Comparison of ENCODE assay signal across 15 cellular contexts in genomic region chr18:27954226-27954625, GRCh38.
DNase-seq lines count a peak whose midpoint lies in the region; ATAC-seq and TF ChIP-seq lines count a peak whose summit lies in the region.
"Had no signal": no experiment of that assay in that cellular context is flagged by ENCODE, and none has a peak within 500 bp of the region (broad histone marks: within the 10 kb centered on the region; RNA-seq: fewer than 3 reads in every experiment).

No MANE protein-coding gene starts in this region.

- peak; percentile 32 for DNase-seq in Daoy (ENCODE audit: low read depth)
- peak; percentile 78 for DNase-seq in NCI-H82 treated with DMSO at 0.1 percent for 48 hours (lab: John Stamatoyannopoulos, UW; ENCODE audit: unreplicated experiment)
- peak; percentile 2 for DNase-seq in dermis blood vessel endothelial cell
- DNase-seq in nephron progenitor cell = peak; percentile 3
- no peak for DNase-seq in H4 (ENCODE audit: low spot score)
- no peak for DNase-seq in NCI-H1105 treated with DMSO at 0.1 percent for 48 hours (lab: John Stamatoyannopoulos, UW)
- no peak for DNase-seq in activated CD4-positive, alpha-beta memory T cell treated with anti-CD3 and anti-CD28 coated beads for 36 hours
- DNase-seq: H7; natural killer cell; NCI-H1105; right cardiac atrium; SIG-M5; stimulated activated naive CD8-positive, alpha-beta T cell treated with anti-CD3 and anti-CD28 coated beads, Interleukin-15, amount 100 ng/mL, for 72 hours had no signal

- no peak overlapping the region for H3K4me3 Mint-ChIP-seq in nephron progenitor cell
- H3K4me3 Mint-ChIP-seq in activated CD4-positive, alpha-beta memory T cell treated with anti-CD3 and anti-CD28 coated beads for 36 hours = no peak overlapping the region
- H3K4me3 Mint-ChIP-seq: activated naive CD4-positive, alpha-beta T cell treated with anti-CD3 and anti-CD28 coated beads, Interleukin-2, amount 50 U/mL, for 24 hours; natural killer cell; stimulated activated naive CD8-positive, alpha-beta T cell treated with anti-CD3 and anti-CD28 coated beads, Interleukin-15, amount 100 ng/mL, for 72 hours had no signal

- no peaks in the 10 kb centered on the region for H3K27me3 Mint-ChIP-seq in nephron progenitor cell (ENCODE audit: low read depth, poor library complexity)
- no peaks in the 10 kb centered on the region for H3K27me3 Mint-ChIP-seq in activated CD4-positive, alpha-beta memory T cell treated with anti-CD3 and anti-CD28 coated beads for 36 hours
- H3K27me3 Mint-ChIP-seq: activated naive CD4-positive, alpha-beta T cell treated with anti-CD3 and anti-CD28 coated beads, Interleukin-2, amount 50 U/mL, for 24 hours; stimulated activated naive CD8-positive, alpha-beta T cell treated with anti-CD3 and anti-CD28 coated beads, Interleukin-15, amount 100 ng/mL, for 72 hours had no signal

- no peak for ATAC-seq in HG02870 (IDR thresholded peaks at IDR 0.05; ENCODE audit: unreplicated experiment)
- ATAC-seq: natural killer cell; right cardiac atrium; stimulated activated naive CD8-positive, alpha-beta T cell treated with anti-CD3 and anti-CD28 coated beads, Interleukin-15, amount 100 ng/mL, for 72 hours had no signal

- H3K27ac Mint-ChIP-seq in nephron progenitor cell = peak overlapping the region; percentile 96
- no peak overlapping the region for H3K27ac Mint-ChIP-seq in activated CD4-positive, alpha-beta memory T cell treated with anti-CD3 and anti-CD28 coated beads for 36 hours
- H3K27ac Mint-ChIP-seq: activated naive CD4-positive, alpha-beta T cell treated with anti-CD3 and anti-CD28 coated beads, Interleukin-2, amount 50 U/mL, for 24 hours; natural killer cell; stimulated activated naive CD8-positive, alpha-beta T cell treated with anti-CD3 and anti-CD28 coated beads, Interleukin-15, amount 100 ng/mL, for 72 hours had no signal

- CTCF ChIA-PET in activated CD4-positive, alpha-beta memory T cell treated with anti-CD3 and anti-CD28 coated beads for 36 hours (lab: Charles Lee) = no interaction called here

- POLR2A ChIA-PET in activated CD4-positive, alpha-beta memory T cell treated with anti-CD3 and anti-CD28 coated beads for 36 hours (lab: Charles Lee) = no interaction called here

- no peaks in the 10 kb centered on the region for H3K9me3 Mint-ChIP-seq in nephron progenitor cell
- peaks cover 3% of the 10 kb centered on the region for H3K9me3 Mint-ChIP-seq in activated CD4-positive, alpha-beta memory T cell treated with anti-CD3 and anti-CD28 coated beads for 36 hours
- H3K9me3 Mint-ChIP-seq: stimulated activated naive CD8-positive, alpha-beta T cell treated with anti-CD3 and anti-CD28 coated beads, Interleukin-15, amount 100 ng/mL, for 72 hours had no signal

- no peak for TF ChIP-seq CTCF in nephron progenitor cell (IDR thresholded peaks at IDR 0.05)

- peaks cover 62% of the 10 kb centered on the region for H3K36me3 Mint-ChIP-seq in nephron progenitor cell (ENCODE audit: low read depth)
- H3K36me3 Mint-ChIP-seq in activated CD4-positive, alpha-beta memory T cell treated with anti-CD3 and anti-CD28 coated beads for 36 hours = no peaks in the 10 kb centered on the region
- H3K36me3 Mint-ChIP-seq: activated naive CD4-positive, alpha-beta T cell treated with anti-CD3 and anti-CD28 coated beads, Interleukin-2, amount 50 U/mL, for 24 hours; natural killer cell had no signal

- intact Hi-C loops in activated CD4-positive, alpha-beta memory T cell treated with anti-CD3 and anti-CD28 coated beads for 36 hours (cut with micrococcal nuclease) = no loop called here

- H3K4me1 Mint-ChIP-seq in nephron progenitor cell = peaks cover 43% of the 10 kb centered on the region
- no peaks in the 10 kb centered on the region for H3K4me1 Mint-ChIP-seq in activated CD4-positive, alpha-beta memory T cell treated with anti-CD3 and anti-CD28 coated beads for 36 hours (ENCODE audit: low read depth)
- H3K4me1 Mint-ChIP-seq: activated naive CD4-positive, alpha-beta T cell treated with anti-CD3 and anti-CD28 coated beads, Interleukin-2, amount 50 U/mL, for 24 hours; natural killer cell; stimulated activated naive CD8-positive, alpha-beta T cell treated with anti-CD3 and anti-CD28 coated beads, Interleukin-15, amount 100 ng/mL, for 72 hours had no signal

Comparison
In these comparisons a context has a peak if more than half of its experiments do, and no peak if none do; other contexts are left out.
1. DNase-seq: peak in Daoy (single experiment), NCI-H82 treated with DMSO at 0.1 percent for 48 hours (single experiment), dermis blood vessel endothelial cell (single experiment) and nephron progenitor cell (single experiment); none in H4 (single experiment), NCI-H1105 treated with DMSO at 0.1 percent for 48 hours (single experiment) and activated CD4-positive, alpha-beta memory T cell treated with anti-CD3 and anti-CD28 coated beads for 36 hours (single experiment).